Comparison of ENCODE assay signal across 19 cellular contexts in the genomic region with DNA sequence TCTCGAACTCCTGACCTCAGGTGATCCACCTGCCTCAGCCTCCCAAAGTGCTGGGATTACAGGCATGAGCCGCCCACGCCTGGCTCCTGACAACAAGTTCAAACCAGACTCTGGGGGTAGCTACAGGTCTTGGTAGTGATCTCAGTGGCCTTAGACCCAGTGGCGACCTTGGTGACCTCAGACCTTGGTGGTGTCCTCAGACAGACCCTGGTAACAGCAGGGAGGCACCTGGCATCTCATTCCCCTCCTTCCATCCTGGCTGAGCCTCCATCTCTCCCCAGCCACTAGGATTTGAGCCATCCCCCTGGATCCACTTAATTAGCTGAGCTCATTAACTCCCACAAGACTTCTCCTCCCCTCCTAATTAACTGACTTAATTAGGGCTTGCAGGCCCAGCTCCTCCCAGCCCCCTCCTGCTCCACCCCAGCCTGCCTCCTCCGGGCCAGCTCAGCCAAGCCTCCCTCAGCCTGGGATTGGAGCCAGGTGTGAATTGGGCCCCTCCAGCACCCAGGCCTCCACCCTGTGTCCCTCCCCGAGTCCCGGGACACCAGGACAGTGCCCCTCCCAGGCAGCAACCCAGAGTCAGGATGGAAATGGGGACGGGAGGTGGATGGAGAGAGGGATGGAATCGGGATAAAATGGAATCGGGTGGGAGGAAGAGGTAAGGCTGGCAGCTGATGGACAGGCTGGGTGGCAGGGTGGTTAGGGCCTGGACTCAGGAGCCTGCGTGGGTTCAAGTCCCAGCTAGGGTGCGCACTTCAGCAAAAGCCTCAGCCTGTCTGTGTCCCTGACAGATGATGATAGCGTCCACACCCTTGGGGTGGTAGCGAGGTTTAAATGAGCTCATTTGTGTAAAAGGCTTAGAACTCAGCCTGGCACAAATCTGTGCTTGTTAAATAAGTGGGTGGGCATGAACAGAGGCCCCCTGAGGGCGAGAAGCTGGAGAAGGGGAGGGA. TPM values are rescaled to one million over a fixed set of nuclear protein-coding genes. Genes with fewer than 3 reads are reported as not detected.
A peak's percentile ranks its signal among the peaks of the same experiment; 100 is the strongest.
DNase-seq lines count a peak whose midpoint lies in the region; ATAC-seq and TF ChIP-seq lines count a peak whose summit lies in the region.
"Had no signal": no experiment of that assay in that cellular context is flagged by ENCODE, and none has a peak within 500 bp of the region (broad histone marks: within the 10 kb centered on the region; RNA-seq: fewer than 3 reads in every experiment).

No MANE protein-coding gene starts in this region.

- peak; percentile 29 for TF ChIP-seq CTCF in A673 (conservative IDR thresholded peaks at IDR 0.05; ENCODE audit: low read depth, low read length)
- peak; percentile 33 for TF ChIP-seq CTCF in foreskin keratinocyte (conservative IDR thresholded peaks at IDR 0.05)
- TF ChIP-seq CTCF in heart right ventricle (IDR thresholded peaks at IDR 0.05): no peak

- intact Hi-C loops in A673 (cut with micrococcal nuclease; ENCODE audit: unreplicated experiment) (no loop called here), heart right ventricle (cut with DNase I) (no loop called here)

- no TSS peak for BruUV-seq in A673 (replicated peaks; lab: Mats Ljungman, UMichigan)

- no peaks in the 10 kb centered on the region for H3K27me3 ChIP-seq in A673 (replicated peaks; ENCODE audit: insufficient read depth, low read depth, low read length, poor library complexity)
- H3K27me3 ChIP-seq in foreskin keratinocyte: peaks cover 7% of the 10 kb centered on the region
- H3K27me3 ChIP-seq in heart right ventricle: peaks cover 0 to 8% (median 2%) of the 10 kb centered on the region in 7 donors

- WGBS in heart right ventricle, 2 donors: 64 to 66% methylated on average over 15 of the region's 15 CpGs

- H3K36me3 ChIP-seq in A673 (ENCODE audit: insufficient read depth, low read length, poor library complexity, severe bottlenecking) (no peaks in the 10 kb centered on the region), heart right ventricle (peaks cover 0 to 4% (median 0%) of the 10 kb centered on the region in 9 donors)
- H3K36me3 ChIP-seq: esophagus muscularis mucosa had no signal

- ATAC-seq in foreskin keratinocyte: peak; percentile 19
- ATAC-seq in stimulated activated naive CD8-positive, alpha-beta T cell treated with anti-CD3 and anti-CD28 coated beads, Interleukin-15, Interleukin-2, amounts not matched to agents 100 U/mL and 50 U/mL, for 24 hours: no peak
- ATAC-seq in heart right ventricle: no peak
- ATAC-seq in HG02973 (IDR thresholded peaks at IDR 0.05; ENCODE audit: unreplicated experiment): no peak
- ATAC-seq: activated naive CD4-positive, alpha-beta T cell treated with anti-CD3 and anti-CD28 coated beads, Interleukin-2, amount 50 U/mL, for 72 hours; left colon; stimulated activated naive CD8-positive, alpha-beta T cell treated with anti-CD3 and anti-CD28 coated beads, Interleukin-15, amount 100 ng/mL, for 72 hours; T-helper 17 cell had no signal

- H3K27ac ChIP-seq in A673 (ENCODE audit: low read depth, low read length, poor library complexity, severe bottlenecking) (no peak overlapping the region), foreskin keratinocyte (no peak overlapping the region), heart right ventricle (no peak overlapping the region)
- H3K27ac ChIP-seq: esophagus muscularis mucosa, VCaP had no signal

- CTCF ChIA-PET in A673 (lab: Charles Lee): interaction anchor here (0.7 to 1.2 kb wide), 2 partner anchors 36 to 664 kb away, joined by 3 to 4 read pairs; no protein-coding TSS in a partner anchor

- H3K9me3 ChIP-seq in A673 (ENCODE audit: low read depth, low read length, poor library complexity, severe bottlenecking) (no peaks in the 10 kb centered on the region), heart right ventricle (no peaks in the 10 kb centered on the region)
- H3K9me3 ChIP-seq: esophagus muscularis mucosa had no signal

- peak; percentile 46 for DNase-seq in A673 (ENCODE audit: low spot score)
- DNase-seq in COLO668 (lab: John Stamatoyannopoulos, UW; ENCODE audit: unreplicated experiment): peak; percentile 9
- DNase-seq in NCI-H1105 (lab: John Stamatoyannopoulos, UW): peak; percentile 37
- DNase-seq in foreskin keratinocyte: no peak
- no peak for DNase-seq in stimulated activated CD4-positive, alpha-beta T cell treated with anti-CD3 and anti-CD28 coated beads, Interleukin-15, amount 100 ng/mL, for 24 hours
- DNase-seq in stimulated activated naive CD8-positive, alpha-beta T cell treated with anti-CD3 and anti-CD28 coated beads, Interleukin-15, Interleukin-2, amounts not matched to agents 100 U/mL and 50 U/mL, for 24 hours: no peak
- DNase-seq in heart right ventricle: no peak
- DNase-seq: effector CD4-positive, alpha-beta T cell; left colon; NCI-H187; NCI-H446; stimulated activated CD4-positive, alpha-beta T cell treated with anti-CD3 and anti-CD28 coated beads, Interleukin-2, amount 100 ng/mL, for 48 hours; stimulated activated naive CD8-positive, alpha-beta T cell treated with anti-CD3 and anti-CD28 coated beads, Interleukin-15, amount 100 ng/mL, for 72 hours; T-helper 17 cell had no signal

- H3K4me3 ChIP-seq in A673 (ENCODE audit: low read depth, low read length, poor library complexity, severe bottlenecking): no peak overlapping the region
- H3K4me3 ChIP-seq in heart right ventricle: no peak overlapping the region
- H3K4me3 ChIP-seq: esophagus muscularis mucosa had no signal

- H3K4me1 ChIP-seq in A673 (ENCODE audit: insufficient read depth, low read length, poor library complexity, severe bottlenecking) (no peaks in the 10 kb centered on the region), foreskin keratinocyte (no peaks in the 10 kb centered on the region), heart right ventricle (peaks cover 0 to 16% (median 7%) of the 10 kb centered on the region in 9 donors)

- POLR2A ChIA-PET in A673 (lab: Charles Lee; ENCODE audit: low non-redundant PET): interaction anchor here (0.6 kb wide), 2 partner anchors 34 to 542 kb away, joined by 4 read pairs; partner anchors contain the start of gene ATXN2L

RNA-seq across cellular contexts. Expression of gene SBK1, which starts 11.2 kb away (rescaled TPM):
- total RNA-seq in A673 (2021) (22.2 and 26.8 TPM in 2 replicates), foreskin keratinocyte (0.10 and 0.14 TPM in 2 replicates), heart right ventricle (1 to 10 TPM; 1.1 to 7.0 (median 3.4) TPM)
- polyA plus RNA-seq in foreskin keratinocyte (0.14 and 0.15 TPM in 2 replicates), heart right ventricle (1 to 10 TPM in 1 of 2 donors, under 1 TPM in 1; 0.38 to 2.9 TPM)
- total RNA-seq: RPMI7951 had no signal

Comparison
In these comparisons a context has a peak if more than half of its experiments do, and no peak if none do; other contexts are left out.
1. DNase-seq: peak in A673 (single experiment), COLO668 (single experiment) and NCI-H1105 (single experiment); none in foreskin keratinocyte (0 of 2), stimulated activated CD4-positive, alpha-beta T cell treated with anti-CD3 and anti-CD28 coated beads, Interleukin-15, amount 100 ng/mL, for 24 hours (single experiment), stimulated activated naive CD8-positive, alpha-beta T cell treated with anti-CD3 and anti-CD28 coated beads, Interleukin-15, Interleukin-2, amounts not matched to agents 100 U/mL and 50 U/mL, for 24 hours (single experiment) and heart right ventricle (0 of 2).
2. CTCF ChIP-seq: peak in A673 (single experiment) and foreskin keratinocyte (single experiment); none in heart right ventricle (0 of 9).